ENCODE assay signal across 16 cellular contexts in the genomic region with DNA sequence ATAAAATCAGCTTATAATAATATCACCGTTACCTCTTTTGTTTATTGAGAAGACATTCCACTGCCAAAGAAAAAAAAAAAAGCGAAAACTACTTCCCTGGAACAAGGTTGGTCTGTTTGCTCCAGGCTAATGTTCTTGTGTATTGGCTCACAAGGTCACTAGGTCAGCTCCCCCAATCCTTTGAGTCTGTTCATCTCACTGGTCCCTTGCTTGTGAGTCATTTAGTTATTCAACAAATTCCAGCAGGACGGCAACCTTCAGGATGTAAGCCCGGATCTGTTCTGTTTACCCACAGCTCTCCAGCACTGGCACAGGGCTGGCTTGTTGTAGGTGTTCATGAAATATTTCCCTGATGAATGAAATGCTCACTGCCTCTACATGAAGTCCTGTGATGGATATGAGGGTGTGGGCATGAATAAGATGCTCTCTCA. TPM values are rescaled to one million over a fixed set of nuclear protein-coding genes. Genes with fewer than 3 reads are reported as not detected.
DNase-seq lines count a peak whose midpoint lies in the region; ATAC-seq, FAIRE-seq and TF ChIP-seq lines count a peak whose summit lies in the region.
"Had no signal": no experiment of that assay in that cellular context is flagged by ENCODE, and none has a peak within 500 bp of the region (broad histone marks: within the 10 kb centered on the region; RNA-seq: fewer than 3 reads in every experiment).

No MANE protein-coding gene starts in this region.

- peak; percentile 54 for DNase-seq in H4 (ENCODE audit: low spot score)
- peak; percentile 72 for DNase-seq in RKO (ENCODE audit: low spot score)
- DNase-seq in osteoblast (ENCODE audit: insufficient read length, low spot score, missing footprints), result peak; percentile 71
- DNase-seq in GM12892 (ENCODE audit: insufficient read length), result no peak
- DNase-seq in activated CD4-positive, alpha-beta T cell treated with anti-CD3 and anti-CD28 coated beads, Interleukin-2, amount 10 ng/mL, durations not matched to agents 24 days and 14 days, result no peak
- DNase-seq: activated B cell treated with CpG ODN at 0.5 μM for 24 hours; activated T-cell treated with anti-CD3 and anti-CD28 coated beads, Interleukin-2, amount 50 U/mL, for 72 hours; body of pancreas; CD8-positive, alpha-beta T cell; NCI-H2081 had no signal

- no peaks in the 10 kb centered on the region for H3K9me3 ChIP-seq in osteoblast (ENCODE audit: low read depth, low read length)
- H3K9me3 ChIP-seq: body of pancreas had no signal

- no peaks in the 10 kb centered on the region for H3K9me3 Mint-ChIP-seq in activated CD4-positive, alpha-beta T cell treated with anti-CD3 and anti-CD28 coated beads, Interleukin-2, amount 10 ng/mL, durations not matched to agents 24 days and 14 days
- no peaks in the 10 kb centered on the region for H3K9me3 Mint-ChIP-seq in activated T-helper 17 cell treated with anti-CD3 and anti-CD28 coated beads, Interleukin-2, amount 50 U/mL, for 72 hours
- H3K9me3 Mint-ChIP-seq: activated B cell treated with CpG ODN at 0.5 μM for 24 hours; activated T-cell treated with anti-CD3 and anti-CD28 coated beads, Interleukin-2, amount 50 U/mL, for 72 hours; CD8-positive, alpha-beta T cell; neural crest cell; stimulated activated memory B cell treated with anti-CD40 and anti-IgM and Interleukin-4, amounts not matched to agents 10 μg/mL and 1 μg/mL and 100 μg/mL, for 72 hours had no signal

- no peak for FAIRE-seq in GM12892 (lab: Jason Lieb, UNC)
- FAIRE-seq: islet of Langerhans had no signal

- H3K4me3 Mint-ChIP-seq in activated CD4-positive, alpha-beta T cell treated with anti-CD3 and anti-CD28 coated beads, Interleukin-2, amount 10 ng/mL, durations not matched to agents 24 days and 14 days, result no peak overlapping the region
- H3K4me3 Mint-ChIP-seq in activated T-helper 17 cell treated with anti-CD3 and anti-CD28 coated beads, Interleukin-2, amount 50 U/mL, for 72 hours, result no peak overlapping the region
- H3K4me3 Mint-ChIP-seq: activated B cell treated with CpG ODN at 0.5 μM for 24 hours; activated T-cell treated with anti-CD3 and anti-CD28 coated beads, Interleukin-2, amount 50 U/mL, for 72 hours; CD8-positive, alpha-beta T cell; neural crest cell; stimulated activated memory B cell treated with anti-CD40 and anti-IgM and Interleukin-4, amounts not matched to agents 10 μg/mL and 1 μg/mL and 100 μg/mL, for 72 hours had no signal

- no peak overlapping the region for H3K4me2 ChIP-seq in osteoblast (ENCODE audit: insufficient read depth, low read length)

- no peak for TF ChIP-seq CTCF in osteoblast (IDR thresholded peaks at IDR 0.05; ENCODE audit: extremely low read depth, low read depth, low read length)

- peaks cover 6% of the 10 kb centered on the region for H3K4me1 ChIP-seq in osteoblast (ENCODE audit: insufficient read depth, low read length)

- no peak overlapping the region for H3K27ac ChIP-seq in osteoblast (ENCODE audit: low read depth, low read length)
- H3K27ac ChIP-seq: body of pancreas had no signal

- H3K4me3 ChIP-seq in osteoblast (ENCODE audit: insufficient read depth, low read length), result no peak overlapping the region
- H3K4me3 ChIP-seq: body of pancreas had no signal

- no peaks in the 10 kb centered on the region for H4K20me1 ChIP-seq in osteoblast (ENCODE audit: insufficient read depth, low read length)

- no peaks in the 10 kb centered on the region for H3K79me2 ChIP-seq in osteoblast (ENCODE audit: insufficient read depth, low read length)

- H3K36me3 ChIP-seq in osteoblast (ENCODE audit: insufficient read depth, low read length), result no peaks in the 10 kb centered on the region

- no peak overlapping the region for H3K27ac Mint-ChIP-seq in activated CD4-positive, alpha-beta T cell treated with anti-CD3 and anti-CD28 coated beads, Interleukin-2, amount 10 ng/mL, durations not matched to agents 24 days and 14 days
- H3K27ac Mint-ChIP-seq in activated T-helper 17 cell treated with anti-CD3 and anti-CD28 coated beads, Interleukin-2, amount 50 U/mL, for 72 hours, result no peak overlapping the region
- H3K27ac Mint-ChIP-seq: activated B cell treated with CpG ODN at 0.5 μM for 24 hours; activated T-cell treated with anti-CD3 and anti-CD28 coated beads, Interleukin-2, amount 50 U/mL, for 72 hours; CD8-positive, alpha-beta T cell; stimulated activated memory B cell treated with anti-CD40 and anti-IgM and Interleukin-4, amounts not matched to agents 10 μg/mL and 1 μg/mL and 100 μg/mL, for 72 hours had no signal

- no peaks in the 10 kb centered on the region for H3K36me3 Mint-ChIP-seq in activated CD4-positive, alpha-beta T cell treated with anti-CD3 and anti-CD28 coated beads, Interleukin-2, amount 10 ng/mL, durations not matched to agents 24 days and 14 days (ENCODE audit: low read depth)
- H3K36me3 Mint-ChIP-seq in activated T-helper 17 cell treated with anti-CD3 and anti-CD28 coated beads, Interleukin-2, amount 50 U/mL, for 72 hours (ENCODE audit: low read depth), result no peaks in the 10 kb centered on the region
- H3K36me3 Mint-ChIP-seq: CD8-positive, alpha-beta T cell; stimulated activated memory B cell treated with anti-CD40 and anti-IgM and Interleukin-4, amounts not matched to agents 10 μg/mL and 1 μg/mL and 100 μg/mL, for 72 hours had no signal

- H3K27me3 Mint-ChIP-seq in activated CD4-positive, alpha-beta T cell treated with anti-CD3 and anti-CD28 coated beads, Interleukin-2, amount 10 ng/mL, durations not matched to agents 24 days and 14 days, result peaks cover 62% of the 10 kb centered on the region
- peaks cover 49% of the 10 kb centered on the region for H3K27me3 Mint-ChIP-seq in activated T-helper 17 cell treated with anti-CD3 and anti-CD28 coated beads, Interleukin-2, amount 50 U/mL, for 72 hours

- H3K4me1 Mint-ChIP-seq in activated CD4-positive, alpha-beta T cell treated with anti-CD3 and anti-CD28 coated beads, Interleukin-2, amount 10 ng/mL, durations not matched to agents 24 days and 14 days, result peaks cover 6% of the 10 kb centered on the region
- peaks cover 7% of the 10 kb centered on the region for H3K4me1 Mint-ChIP-seq in activated T-helper 17 cell treated with anti-CD3 and anti-CD28 coated beads, Interleukin-2, amount 50 U/mL, for 72 hours

- H2AFZ ChIP-seq in osteoblast (ENCODE audit: low read length), result no peak overlapping the region

- peaks cover 48% of the 10 kb centered on the region for H3K27me3 ChIP-seq in osteoblast (ENCODE audit: insufficient read depth, low read length)
- H3K27me3 ChIP-seq: body of pancreas had no signal

- peak; percentile 25 for ATAC-seq in esophagus mucosa
- ATAC-seq in HG03196 (IDR thresholded peaks at IDR 0.05; ENCODE audit: unreplicated experiment), result no peak
- no peak for ATAC-seq in activated T-helper 17 cell treated with anti-CD3 and anti-CD28 coated beads, Interleukin-2, amount 50 U/mL, for 72 hours (replicated peaks)
- ATAC-seq: activated T-cell treated with anti-CD3 and anti-CD28 coated beads, Interleukin-2, amount 50 U/mL, for 72 hours; body of pancreas; CD8-positive, alpha-beta T cell; stimulated activated memory B cell treated with anti-CD40 and anti-IgM and Interleukin-4, amounts not matched to agents 10 μg/mL and 1 μg/mL and 100 μg/mL, for 72 hours had no signal

- no peak for TF ChIP-seq POLR2A in GM12892 (IDR thresholded peaks at IDR 0.05; ENCODE audit: low read depth, low read length)

- intact Hi-C loops in activated CD4-positive, alpha-beta T cell treated with anti-CD3 and anti-CD28 coated beads, Interleukin-2, amount 10 ng/mL, durations not matched to agents 24 days and 14 days (cut with micrococcal nuclease), result no loop called here

RNA-seq across cellular contexts. Expression of gene ARHGAP40, which starts 3.3 kb away (rescaled TPM):
- not detected in 2 replicates for total RNA-seq in H4 (2014; rRNA removed; shearing (Covaris generic))
- total RNA-seq in esophagus mucosa (10.3 TPM), osteoblast (not detected in 2 replicates)
- polyA plus RNA-seq in GM12892 (2012; ENCODE audit: missing spikeins), result 0.21 TPM
- total RNA-seq in activated CD4-positive, alpha-beta T cell treated with anti-CD3 and anti-CD28 coated beads, Interleukin-2, amount 10 ng/mL, durations not matched to agents 24 days and 14 days, result not detected in 2 replicates
- not detected for total RNA-seq in activated T-helper 17 cell treated with anti-CD3 and anti-CD28 coated beads, Interleukin-2, amount 50 U/mL, for 72 hours
- total RNA-seq: activated B cell treated with CpG ODN at 0.5 μM for 24 hours; activated T-cell treated with anti-CD3 and anti-CD28 coated beads, Interleukin-2, amount 50 U/mL, for 72 hours; body of pancreas; CD8-positive, alpha-beta T cell; neural crest cell had no signal

RNA-seq across cellular contexts. Expression of gene ADIG, which starts 23.9 kb away (rescaled TPM):
- total RNA-seq in H4 (2014; rRNA removed; shearing (Covaris generic)), result not detected in 2 replicates
- not detected for total RNA-seq in esophagus mucosa
- total RNA-seq in osteoblast, result not detected in 2 replicates
- polyA plus RNA-seq in GM12892 (2012; ENCODE audit: missing spikeins), result not detected
- not detected in 2 replicates for total RNA-seq in activated CD4-positive, alpha-beta T cell treated with anti-CD3 and anti-CD28 coated beads, Interleukin-2, amount 10 ng/mL, durations not matched to agents 24 days and 14 days
- total RNA-seq in activated T-helper 17 cell treated with anti-CD3 and anti-CD28 coated beads, Interleukin-2, amount 50 U/mL, for 72 hours, result not detected
- total RNA-seq: activated B cell treated with CpG ODN at 0.5 μM for 24 hours; activated T-cell treated with anti-CD3 and anti-CD28 coated beads, Interleukin-2, amount 50 U/mL, for 72 hours; body of pancreas; CD8-positive, alpha-beta T cell; neural crest cell had no signal

Comparison
In these comparisons a context has a peak if more than half of its experiments do, and no peak if none do; other contexts are left out.
1. DNase-seq: peak in H4 (single experiment), RKO (single experiment) and osteoblast (single experiment); none in GM12892 (single experiment) and activated CD4-positive, alpha-beta T cell treated with anti-CD3 and anti-CD28 coated beads, Interleukin-2, amount 10 ng/mL, durations not matched to agents 24 days and 14 days (single experiment).
2. RNA of gene ARHGAP40, which starts 3.3 kb away (total RNA-seq): 10.3 TPM in esophagus mucosa (single experiment); not detected in H4, not detected in osteoblast, not detected in activated CD4-positive, alpha-beta T cell treated with anti-CD3 and anti-CD28 coated beads, Interleukin-2, amount 10 ng/mL, durations not matched to agents 24 days and 14 days and not detected in activated T-helper 17 cell treated with anti-CD3 and anti-CD28 coated beads, Interleukin-2, amount 50 U/mL, for 72 hours; every median in the first group is over 10 times any median in the second.